In genomic region chr20:57880155-57880648, GRCh38 we compare ENCODE assay signal across 14 cellular contexts.
DNase-seq lines count a peak whose midpoint lies in the region; TF ChIP-seq lines count a peak whose summit lies in the region.
"Had no signal": no experiment of that assay in that cellular context is flagged by ENCODE, and none has a peak within 500 bp of the region (broad histone marks: within the 10 kb centered on the region; RNA-seq: fewer than 3 reads in every experiment).

No MANE protein-coding gene starts in this region.

- H3K36me3 Mint-ChIP-seq in activated CD4-positive, alpha-beta T cell treated with anti-CD3 and anti-CD28 coated beads, Interleukin-2, amount 10 ng/mL, durations not matched to agents 24 days and 14 days (ENCODE audit: low read depth), result no peaks in the 10 kb centered on the region
- H3K36me3 Mint-ChIP-seq: CD4-positive, alpha-beta memory T cell had no signal

- no peak overlapping the region for H3K4me3 Mint-ChIP-seq in activated CD4-positive, alpha-beta T cell treated with anti-CD3 and anti-CD28 coated beads, Interleukin-2, amount 10 ng/mL, durations not matched to agents 24 days and 14 days
- H3K4me3 Mint-ChIP-seq: CD4-positive, alpha-beta memory T cell had no signal

- in situ Hi-C loops in transverse colon (cut with MboI; ENCODE audit: low pct_ligation_motif_present in 1 of 4, low pct_unique_long_range_greater_than_20kb in 1 of 4, low sequenced_read_pairs in 3 of 4), result loop anchor here in 1 of 4 donors (25.0 kb wide), 1 partner anchor 218 kb away; no protein-coding TSS in a partner anchor

- TF ChIP-seq EP300 in transverse colon (IDR thresholded peaks at IDR 0.05; ENCODE audit: low read depth), result no peak

- WGBS in transverse colon (ENCODE audit: low coverage in 1 of 2), 2 donors, result 71 to 74% methylated on average over 6 to 8 of the region's 8 CpGs

- H3K4me3 ChIP-seq in transverse colon, result no peak overlapping the region
- H3K4me3 ChIP-seq: thyroid gland had no signal

- no peaks in the 10 kb centered on the region for H3K4me1 Mint-ChIP-seq in activated CD4-positive, alpha-beta T cell treated with anti-CD3 and anti-CD28 coated beads, Interleukin-2, amount 10 ng/mL, durations not matched to agents 24 days and 14 days
- H3K4me1 Mint-ChIP-seq: CD4-positive, alpha-beta memory T cell had no signal

- intact Hi-C loops in transverse colon (cut with DNase I; ENCODE audit: low total_unique reads), result no loop called here
- intact Hi-C loops in activated CD4-positive, alpha-beta T cell treated with anti-CD3 and anti-CD28 coated beads, Interleukin-2, amount 10 ng/mL, durations not matched to agents 24 days and 14 days (cut with micrococcal nuclease), result no loop called here
- intact Hi-C loops in posterior vena cava (cut with DNase I), result no loop called here

- H3K27ac ChIP-seq in transverse colon, result peak overlapping the region; percentile 14 to 48 (median 32)
- H3K27ac ChIP-seq: parathyroid adenoma, thyroid gland had no signal

- H3K4me1 ChIP-seq in transverse colon, result peaks cover 0 to 10% (median 0%) of the 10 kb centered on the region in 4 donors
- H3K4me1 ChIP-seq: parathyroid adenoma, thyroid gland had no signal

- DNase-seq in RPMI7951 (ENCODE audit: low read depth) (peak; percentile 73), fibroblast of peridontal ligament (ENCODE audit: extremely low read depth) (peak; percentile 96), mesenteric fat pad (ENCODE audit: low spot score) (peak; percentile 49), transverse colon (no peak), COLO668 (lab: John Stamatoyannopoulos, UW; ENCODE audit: unreplicated experiment) (no peak), posterior vena cava (ENCODE audit: low spot score) (no peak), NCI-H524 treated with DMSO at 0.1 percent for 48 hours (lab: John Stamatoyannopoulos, UW) (no peak)
- no peak for DNase-seq in activated CD4-positive, alpha-beta T cell treated with anti-CD3 and anti-CD28 coated beads, Interleukin-2, amount 10 ng/mL, durations not matched to agents 24 days and 14 days
- DNase-seq: activated CD4-positive, alpha-beta T cell treated with anti-CD3 and anti-CD28 coated beads, Interleukin-2, amount 50 U/mL, for 48 hours; activated effector memory CD4-positive, alpha-beta T cell treated with Interleukin-2 at 50 U/mL for 16 hours; CD4-positive, alpha-beta memory T cell; SIG-M5; thyroid gland had no signal

- peaks cover under 1% of the 10 kb centered on the region for H3K27me3 Mint-ChIP-seq in activated CD4-positive, alpha-beta T cell treated with anti-CD3 and anti-CD28 coated beads, Interleukin-2, amount 10 ng/mL, durations not matched to agents 24 days and 14 days

- TF ChIP-seq POLR2A in transverse colon (IDR thresholded peaks at IDR 0.05), result no peak

- no peaks in the 10 kb centered on the region for H3K36me3 ChIP-seq in transverse colon
- H3K36me3 ChIP-seq: thyroid gland had no signal

- H3K27me3 ChIP-seq in transverse colon, result no peaks in the 10 kb centered on the region
- H3K27me3 ChIP-seq: thyroid gland had no signal

- H3K27ac Mint-ChIP-seq in activated CD4-positive, alpha-beta T cell treated with anti-CD3 and anti-CD28 coated beads, Interleukin-2, amount 10 ng/mL, durations not matched to agents 24 days and 14 days, result no peak overlapping the region
- H3K27ac Mint-ChIP-seq: CD4-positive, alpha-beta memory T cell had no signal

- no peaks in the 10 kb centered on the region for H3K9me3 Mint-ChIP-seq in activated CD4-positive, alpha-beta T cell treated with anti-CD3 and anti-CD28 coated beads, Interleukin-2, amount 10 ng/mL, durations not matched to agents 24 days and 14 days
- H3K9me3 Mint-ChIP-seq: CD4-positive, alpha-beta memory T cell had no signal

- no peaks in the 10 kb centered on the region for H3K9me3 ChIP-seq in transverse colon
- H3K9me3 ChIP-seq: thyroid gland had no signal

- TF ChIP-seq CTCF in transverse colon (IDR thresholded peaks at IDR 0.05), result no peak

Comparison
In these comparisons a context has a peak if more than half of its experiments do, and no peak if none do; other contexts are left out.
1. DNase-seq: peak in RPMI7951 (single experiment), fibroblast of peridontal ligament (single experiment) and mesenteric fat pad (single experiment); none in transverse colon (single experiment), activated CD4-positive, alpha-beta T cell treated with anti-CD3 and anti-CD28 coated beads, Interleukin-2, amount 10 ng/mL, durations not matched to agents 24 days and 14 days (single experiment), COLO668 (single experiment), posterior vena cava (single experiment) and NCI-H524 treated with DMSO at 0.1 percent for 48 hours (single experiment).